In genomic region chr2:44817256-44817655, GRCh38 we compare ENCODE assay signal across 27 cellular contexts.
DNase-seq lines count a peak whose midpoint lies in the region; ATAC-seq, FAIRE-seq and TF ChIP-seq lines count a peak whose summit lies in the region.
"Had no signal": no experiment of that assay in that cellular context is flagged by ENCODE, and none has a peak within 500 bp of the region (broad histone marks: within the 10 kb centered on the region; RNA-seq: fewer than 3 reads in every experiment).

No MANE protein-coding gene starts in this region.

- H3K9me3 ChIP-seq in WERI-Rb-1 (ENCODE audit: severe bottlenecking) (no peaks in the 10 kb centered on the region), endodermal cell (ENCODE audit: control insufficient read depth, low read length) (no peaks in the 10 kb centered on the region)
- H3K9me3 ChIP-seq: BE2C, BLaER1 had no signal

- H3K36me3 ChIP-seq in WERI-Rb-1 = no peaks in the 10 kb centered on the region
- no peaks in the 10 kb centered on the region for H3K36me3 ChIP-seq in endodermal cell (ENCODE audit: control insufficient read depth, insufficient read depth, low read length)
- H3K36me3 ChIP-seq: BE2C, BLaER1 had no signal

- H3K4me1 ChIP-seq in endodermal cell (ENCODE audit: control insufficient read depth, insufficient read depth, low read length) = peaks cover 5% of the 10 kb centered on the region
- H3K4me1 ChIP-seq: BE2C, BLaER1 had no signal

- peaks cover 28% of the 10 kb centered on the region for H3K4me1 Mint-ChIP-seq in endodermal cell
- H3K4me1 Mint-ChIP-seq: CD14-positive monocyte; CD4-positive, alpha-beta memory T cell; CD4-positive, CD25-positive, alpha-beta regulatory T cell; CD8-positive, alpha-beta memory T cell had no signal

- 94 to 100% methylated on average over 4 to 7 of the region's 7 CpGs for WGBS in endodermal cell (ENCODE audit: insufficient coverage in 1 of 2, insufficient read length in 1 of 2), 2 experiments

- H3K27ac Mint-ChIP-seq in endodermal cell = no peak overlapping the region
- H3K27ac Mint-ChIP-seq: CD14-positive monocyte; CD4-positive, alpha-beta memory T cell; CD4-positive, CD25-positive, alpha-beta regulatory T cell; CD8-positive, alpha-beta memory T cell had no signal

- H3K27me3 ChIP-seq in WERI-Rb-1 (ENCODE audit: insufficient read depth, low read depth, severe bottlenecking) (no peaks in the 10 kb centered on the region), endodermal cell (ENCODE audit: control insufficient read depth, insufficient read depth, low read length, poor library complexity, severe bottlenecking) (peaks cover 4% of the 10 kb centered on the region)
- H3K27me3 ChIP-seq: BE2C, BLaER1 had no signal

- H3K36me3 Mint-ChIP-seq in endodermal cell (ENCODE audit: low read depth) = no peaks in the 10 kb centered on the region
- H3K36me3 Mint-ChIP-seq: CD14-positive monocyte; CD4-positive, alpha-beta memory T cell; CD4-positive, CD25-positive, alpha-beta regulatory T cell; CD8-positive, alpha-beta memory T cell had no signal

- no peak overlapping the region for H3K4me3 Mint-ChIP-seq in endodermal cell
- H3K4me3 Mint-ChIP-seq: CD14-positive monocyte; CD4-positive, alpha-beta memory T cell; CD4-positive, CD25-positive, alpha-beta regulatory T cell; CD8-positive, alpha-beta memory T cell had no signal

- H3K27ac ChIP-seq in WERI-Rb-1 (peak overlapping the region; percentile 86), endodermal cell (ENCODE audit: low read depth, low read length) (no peak overlapping the region)
- H3K27ac ChIP-seq: BLaER1 had no signal

- H3K9me3 Mint-ChIP-seq in endodermal cell = peaks cover 5% of the 10 kb centered on the region
- H3K9me3 Mint-ChIP-seq: CD4-positive, CD25-positive, alpha-beta regulatory T cell; CD8-positive, alpha-beta memory T cell had no signal

- H3K27me3 Mint-ChIP-seq in endodermal cell (ENCODE audit: insufficient read depth) = peaks cover 19% of the 10 kb centered on the region

- DNase-seq in NCI-H82 (lab: John Stamatoyannopoulos, UW) = peak; percentile 93
- peak; percentile 93 for DNase-seq in NCI-H82 treated with DMSO at 0.1 percent for 48 hours (lab: John Stamatoyannopoulos, UW; ENCODE audit: unreplicated experiment)
- DNase-seq in WERI-Rb-1 = peak; percentile 94
- DNase-seq in endodermal cell = peak; percentile 21
- DNase-seq in frontal cortex (ENCODE audit: low spot score in 2 of 2) = no peak
- DNase-seq in cerebellar nuclear complex (lab: John Stamatoyannopoulos, UW) = no peak
- DNase-seq: 8988T; ACHN; BE2C; C1 segment of cervical spinal cord; CD4-positive, alpha-beta memory T cell; CD4-positive, CD25-positive, alpha-beta regulatory T cell; CD8-positive, alpha-beta memory T cell; COR-L47; DMS 273 treated with DMSO at 0.1 percent for 48 hours; DMS53; DMS79; DND-41; EL; GDM1 had no signal

- H3K9ac ChIP-seq in endodermal cell (ENCODE audit: extremely low read depth, low read length, poor library complexity, severe bottlenecking) = no peak overlapping the region
- H3K9ac ChIP-seq: BLaER1 had no signal

- no peak for ATAC-seq in GM21737 (IDR thresholded peaks at IDR 0.05; ENCODE audit: unreplicated experiment)
- ATAC-seq: GM12878 had no signal

- H3K4me3 ChIP-seq in WERI-Rb-1 (ENCODE audit: low read depth, low read length) (peak overlapping the region; percentile 17), endodermal cell (ENCODE audit: low read length) (no peak overlapping the region)
- H3K4me3 ChIP-seq: BLaER1, GM12878 had no signal

- TF ChIP-seq CTCF in WERI-Rb-1 (IDR thresholded peaks at IDR 0.05; ENCODE audit: low read depth, low read length) (no peak), endodermal cell (conservative IDR thresholded peaks at IDR 0.05) (no peak)

- FAIRE-seq in frontal cortex (lab: Jason Lieb, UNC) = no peak
- FAIRE-seq: A204.1, GM12878, GM12892, GM18507 had no signal

Comparison
In these comparisons a context has a peak if more than half of its experiments do, and no peak if none do; other contexts are left out.
1. DNase-seq: peak in NCI-H82 (single experiment), NCI-H82 treated with DMSO at 0.1 percent for 48 hours (single experiment), WERI-Rb-1 (single experiment) and endodermal cell (single experiment); none in frontal cortex (0 of 2) and cerebellar nuclear complex (0 of 2).